Comparison of ENCODE assay signal across 23 cellular contexts in the genomic region with DNA sequence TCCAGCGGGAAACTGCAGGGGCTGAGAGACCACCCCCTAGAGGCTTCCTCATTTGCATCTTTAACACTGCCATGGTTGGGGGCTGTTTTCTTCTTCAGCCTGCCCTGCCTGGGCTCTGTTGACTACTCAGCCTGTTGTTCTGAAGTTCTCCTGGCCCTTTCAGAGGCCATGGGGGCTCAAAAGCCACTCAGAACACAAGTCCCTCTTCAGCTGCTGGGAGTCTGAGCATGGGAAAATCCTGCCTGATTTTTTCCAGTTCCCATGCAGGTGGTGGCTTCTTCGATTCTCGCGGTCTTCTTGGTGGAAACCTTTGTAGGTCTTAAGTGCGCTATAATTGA. TPM values are rescaled to one million over a fixed set of nuclear protein-coding genes. Genes with fewer than 3 reads are reported as not detected.
DNase-seq lines count a peak whose midpoint lies in the region; ATAC-seq and TF ChIP-seq lines count a peak whose summit lies in the region.
"Had no signal": no experiment of that assay in that cellular context is flagged by ENCODE, and none has a peak within 500 bp of the region (broad histone marks: within the 10 kb centered on the region; RNA-seq: fewer than 3 reads in every experiment).

No MANE protein-coding gene starts in this region.

- H3K27ac ChIP-seq in OCI-LY7 (ENCODE audit: low read depth, low read length, poor library complexity, severe bottlenecking): peak overlapping the region; percentile 97
- H3K27ac ChIP-seq: psoas muscle, upper lobe of right lung, WERI-Rb-1 had no signal

- peak overlapping the region; percentile 46 for H3K27ac Mint-ChIP-seq in stimulated activated naive CD8-positive, alpha-beta T cell treated with anti-CD3 and anti-CD28 coated beads, Interleukin-15, Interleukin-2, amounts not matched to agents 100 ng/mL and 50 ng/mL, for 24 hours
- peak overlapping the region; percentile 96 to 100 (median 99) for H3K27ac Mint-ChIP-seq in immature natural killer cell

- H4K20me1 ChIP-seq in OCI-LY7 (ENCODE audit: insufficient read depth, low read length): no peaks in the 10 kb centered on the region

- H3K4me3 Mint-ChIP-seq in stimulated activated naive CD8-positive, alpha-beta T cell treated with anti-CD3 and anti-CD28 coated beads, Interleukin-15, Interleukin-2, amounts not matched to agents 100 ng/mL and 50 ng/mL, for 24 hours: no peak overlapping the region
- peak overlapping the region in 1 of 5 donors; percentile 32 for H3K4me3 Mint-ChIP-seq in immature natural killer cell

- ATAC-seq in stimulated activated naive CD8-positive, alpha-beta T cell treated with anti-CD3 and anti-CD28 coated beads, Interleukin-15, Interleukin-2, amounts not matched to agents 100 U/mL and 50 U/mL, for 24 hours: no peak
- ATAC-seq in HG03135 (IDR thresholded peaks at IDR 0.05; ENCODE audit: unreplicated experiment) (no peak), GM21515 (IDR thresholded peaks at IDR 0.05; ENCODE audit: unreplicated experiment) (no peak), GM21529 (IDR thresholded peaks at IDR 0.05; ENCODE audit: unreplicated experiment) (no peak)
- ATAC-seq: psoas muscle, upper lobe of right lung had no signal

- no peak for TF ChIP-seq CTCF in OCI-LY7 (conservative IDR thresholded peaks at IDR 0.05; ENCODE audit: low read length)

- H3K4me3 ChIP-seq in OCI-LY7 (ENCODE audit: low read depth, low read length, poor library complexity, severe bottlenecking): peak overlapping the region; percentile 15
- H3K4me3 ChIP-seq: psoas muscle, upper lobe of right lung had no signal

- H3K36me3 Mint-ChIP-seq in stimulated activated naive CD8-positive, alpha-beta T cell treated with anti-CD3 and anti-CD28 coated beads, Interleukin-15, Interleukin-2, amounts not matched to agents 100 ng/mL and 50 ng/mL, for 24 hours (ENCODE audit: low read depth): no peaks in the 10 kb centered on the region
- peaks cover 0 to 3% (median 0%) of the 10 kb centered on the region in 3 donors for H3K36me3 Mint-ChIP-seq in immature natural killer cell

- H3K4me2 ChIP-seq in OCI-LY7 (ENCODE audit: low read length): peak overlapping the region; percentile 89

- no peaks in the 10 kb centered on the region for H3K9me3 ChIP-seq in OCI-LY7 (ENCODE audit: low read length)
- H3K9me3 ChIP-seq: psoas muscle, upper lobe of right lung had no signal

- peaks cover 96% of the 10 kb centered on the region for H3K79me2 ChIP-seq in OCI-LY7 (ENCODE audit: insufficient read depth, low read depth, low read length)

- CTCF ChIA-PET in OCI-LY7 (lab: Charles Lee; ENCODE audit: unreplicated experiment): no interaction called here

- H3K27me3 Mint-ChIP-seq in stimulated activated naive CD8-positive, alpha-beta T cell treated with anti-CD3 and anti-CD28 coated beads, Interleukin-15, Interleukin-2, amounts not matched to agents 100 ng/mL and 50 ng/mL, for 24 hours: no peaks in the 10 kb centered on the region
- H3K27me3 Mint-ChIP-seq in immature natural killer cell (ENCODE audit: low read depth in 3 of 3): peaks cover 9 to 28% (median 10%) of the 10 kb centered on the region in 3 donors

- BruUV-seq in OCI-LY7 (replicated peaks; lab: Mats Ljungman, UMichigan): no TSS peak

- H3K4me1 ChIP-seq in OCI-LY7 (ENCODE audit: insufficient read depth, low read length, poor library complexity, severe bottlenecking): peaks cover 94% of the 10 kb centered on the region
- H3K4me1 ChIP-seq: psoas muscle, upper lobe of right lung had no signal

- no peaks in the 10 kb centered on the region for H3K9me2 ChIP-seq in OCI-LY7 (ENCODE audit: insufficient read depth, low read length)

- H3K9me3 Mint-ChIP-seq in stimulated activated naive CD8-positive, alpha-beta T cell treated with anti-CD3 and anti-CD28 coated beads, Interleukin-15, Interleukin-2, amounts not matched to agents 100 ng/mL and 50 ng/mL, for 24 hours: no peaks in the 10 kb centered on the region
- H3K9me3 Mint-ChIP-seq in immature natural killer cell: peaks cover 0 to 2% (median 0%) of the 10 kb centered on the region in 6 donors

- POLR2A ChIA-PET in OCI-LY7 (lab: Charles Lee): no interaction called here

- intact Hi-C loops in OCI-LY7 (cut with micrococcal nuclease; ENCODE audit: unreplicated experiment): no loop called here

- no peak overlapping the region for H2AFZ ChIP-seq in OCI-LY7 (ENCODE audit: low read length)

- peaks cover 62% of the 10 kb centered on the region for H3K4me1 Mint-ChIP-seq in stimulated activated naive CD8-positive, alpha-beta T cell treated with anti-CD3 and anti-CD28 coated beads, Interleukin-15, Interleukin-2, amounts not matched to agents 100 ng/mL and 50 ng/mL, for 24 hours (ENCODE audit: low read depth)
- H3K4me1 Mint-ChIP-seq in immature natural killer cell: peaks cover 91 to 94% of the 10 kb centered on the region in 2 donors

- no peak for DNase-seq in stimulated activated naive CD8-positive, alpha-beta T cell treated with anti-CD3 and anti-CD28 coated beads, Interleukin-15, Interleukin-2, amounts not matched to agents 100 U/mL and 50 U/mL, for 24 hours
- no peak for DNase-seq in OCI-LY7 (ENCODE audit: low spot score)
- no peak for DNase-seq in immature natural killer cell
- DNase-seq in OCI-M1 (lab: John Stamatoyannopoulos, UW): no peak
- DNase-seq: activated CD4-positive, alpha-beta T cell treated with anti-CD3 and anti-CD28 coated beads, Interleukin-2, amount 50 U/mL, for 4 hours; activated CD8-positive, alpha-beta memory T cell treated with anti-CD3 and anti-CD28 coated beads, Interleukin-2, amount 50 U/mL, for 48 hours; central memory CD4-positive, alpha-beta T cell; GF-D8; KBM-7; kidney; MM.1S; NCI-H1436 treated with DMSO at 0.1 percent for 48 hours; NCI-H2107; NCI-H524 treated with DMSO at 0.1 percent for 48 hours; psoas muscle; stimulated activated CD8-positive, alpha-beta memory T cell treated with anti-CD3 and anti-CD28 coated beads, Interleukin-4, amount 100 ng/mL, for 48 hours; substantia nigra; upper lobe of right lung; WERI-Rb-1 had no signal

- H3K36me3 ChIP-seq in OCI-LY7 (ENCODE audit: insufficient read depth, low read length): peaks cover 37% of the 10 kb centered on the region
- H3K36me3 ChIP-seq: upper lobe of right lung, WERI-Rb-1 had no signal

RNA-seq across cellular contexts. Expression of a gene that starts 36.3 kb away (rescaled TPM):
- 196 and 198 TPM in 2 replicates for total RNA-seq in OCI-LY7 (2014; rRNA removed; shearing (Covaris generic))
- 464 and 485 TPM in 2 replicates for total RNA-seq in OCI-LY7 (2022)
- polyA plus RNA-seq in immature natural killer cell: 10 to 100 TPM; 24.4 to 91.6 (median 46.4) TPM
